ENCODE assay signal across 13 cellular contexts in genomic region chr15:39602143-39602542, GRCh38. TPM values are rescaled to one million over a fixed set of nuclear protein-coding genes. Genes with fewer than 3 reads are reported as not detected.
DNase-seq lines count a peak whose midpoint lies in the region; ATAC-seq, FAIRE-seq and TF ChIP-seq lines count a peak whose summit lies in the region.
"Had no signal": no experiment of that assay in that cellular context is flagged by ENCODE, and none has a peak within 500 bp of the region (broad histone marks: within the 10 kb centered on the region; RNA-seq: fewer than 3 reads in every experiment).

No MANE protein-coding gene starts in this region.

- H3K36me3 ChIP-seq in HepG2 (replicated peaks in 1 of 2; ENCODE audit: control insufficient read depth in 1 of 2, insufficient read depth in 2 of 2, low read length in 2 of 2) (no peaks in the 10 kb centered on the region), right lobe of liver (no peaks in the 10 kb centered on the region)
- H3K36me3 ChIP-seq: HAP-1 had no signal

- TF ChIP-seq RAD21 in HepG2 (CRISPR knock-in tag; IDR thresholded peaks at IDR 0.05): no peak

- DNase-seq in HepG2 (ENCODE audit: low spot score) (peak; percentile 40), right lobe of liver (no peak), RPMI7951 (ENCODE audit: low read depth) (peak; percentile 14), foreskin fibroblast (no peak), activated gamma-delta T cell (lab: John Stamatoyannopoulos, UW) (no peak), NCI-H1417 (lab: John Stamatoyannopoulos, UW) (no peak), ureter (ENCODE audit: low spot score) (no peak)
- no peak for DNase-seq in activated T-cell treated with anti-CD3 and anti-CD28 coated beads, Interleukin-2, amount 50 U/mL, for 48 hours
- DNase-seq: activated B cell treated with CpG ODN at 0.5 μM for 24 hours; left ventricle myocardium superior; naive thymus-derived CD4-positive, alpha-beta T cell; NCI-H1436 treated with DMSO at 0.1 percent for 48 hours had no signal

- TF ChIP-seq CTCF in HepG2 (CRISPR knock-in tag; IDR thresholded peaks at IDR 0.05) (peak; percentile 65), right lobe of liver (IDR thresholded peaks at IDR 0.05) (no peak), foreskin fibroblast (IDR thresholded peaks at IDR 0.05; ENCODE audit: low read depth, low read length) (peak; percentile 2)

- H2AFZ ChIP-seq in HepG2 (ENCODE audit: low read length): no peak overlapping the region

- no peak for TF ChIP-seq POLR2A in HepG2 (IDR thresholded peaks at IDR 0.05; ENCODE audit: insufficient read depth in 1 of 2, low read depth in 2 of 2, low read length in 2 of 2)
- no peak for TF ChIP-seq POLR2A in right lobe of liver (IDR thresholded peaks at IDR 0.05)

- WGBS in HepG2 (ENCODE audit: low lambda C conversion rate): 12% methylated on average over 5 of the region's 5 CpGs
- WGBS in right lobe of liver (ENCODE audit: insufficient coverage, low coverage, low lambda C conversion rate, missing lambda C conversion rate): 84% methylated on average over 5 of the region's 5 CpGs

- no peak for TF ChIP-seq EP300 in HepG2 (IDR thresholded peaks at IDR 0.05; ENCODE audit: low read depth in 2 of 2, low read length in 2 of 2)
- no peak for TF ChIP-seq EP300 in HepG2 (CRISPR knock-in tag; IDR thresholded peaks at IDR 0.05; ENCODE audit: borderline replicate concordance)

- H3K79me2 ChIP-seq in HepG2 (ENCODE audit: insufficient read depth, low read length): no peaks in the 10 kb centered on the region

- H3K27me3 ChIP-seq in HepG2 (ENCODE audit: control insufficient read depth in 1 of 2, insufficient read depth in 2 of 2, low read length in 2 of 2) (peaks cover 1 to 5% of the 10 kb centered on the region in 2 experiments; a peak in 2 of 5 replicates), right lobe of liver (no peaks in the 10 kb centered on the region)

- in situ Hi-C loops in HepG2 (cut with HindIII; ENCODE audit: extremely low pct_ligation_motif_present, low pct_unique_long_range_greater_than_20kb): loop anchor here (10.0 kb wide), 1 partner anchor 163 kb away; no protein-coding TSS in a partner anchor

- intact Hi-C loops in HepG2 (cut with micrococcal nuclease; ENCODE audit: unreplicated experiment): loop anchor here (1.0 kb wide), 1 partner anchor 155 kb away; no protein-coding TSS in a partner anchor
- intact Hi-C loops in right lobe of liver (cut with DNase I): no loop called here

- no peaks in the 10 kb centered on the region for H3K9me3 ChIP-seq in HepG2 (ENCODE audit: low read length)
- H3K9me3 ChIP-seq in right lobe of liver: no peaks in the 10 kb centered on the region
- H3K9me3 ChIP-seq: HAP-1 had no signal

- no peak overlapping the region for H3K4me2 ChIP-seq in HepG2 (ENCODE audit: low read depth, low read length)

- H3K4me1 ChIP-seq in HepG2 (ENCODE audit: insufficient read depth, low read length) (no peaks in the 10 kb centered on the region), right lobe of liver (no peaks in the 10 kb centered on the region)

- BruUV-seq in HepG2 (replicated peaks; lab: Mats Ljungman, UMichigan): no TSS peak

- H3K9ac ChIP-seq in HepG2 (ENCODE audit: insufficient read depth, low read depth, low read length): no peak overlapping the region

- no peaks in the 10 kb centered on the region for H4K20me1 ChIP-seq in HepG2 (ENCODE audit: insufficient read depth, low read length)

- no peak overlapping the region for H3K27ac ChIP-seq in HepG2 (ENCODE audit: extremely low read length, insufficient read depth, low read length)
- H3K27ac ChIP-seq in right lobe of liver: no peak overlapping the region

- FAIRE-seq in HepG2 (lab: Jason Lieb, UNC): peak; percentile 56

- ATAC-seq in HepG2 (peak; percentile 83), right lobe of liver (no peak)
- ATAC-seq: left ventricle myocardium superior; naive thymus-derived CD4-positive, alpha-beta T cell had no signal

- POLR2A ChIA-PET in HepG2 (lab: Yijun Ruan, JAX): no interaction called here

- CTCF ChIA-PET in HepG2 (lab: Yijun Ruan, JAX; ENCODE audit: low intra/inter-chr PET ratio, low total read pairs): interaction anchor here (1.6 kb wide), 1 partner anchor 155 kb away, joined by 5 read pairs; no protein-coding TSS in a partner anchor

- H3K4me3 ChIP-seq in HepG2 (replicated peaks in 1 of 3; ENCODE audit: insufficient read depth in 1 of 3, low read depth in 2 of 3, low read length in 3 of 3): no peak overlapping the region
- no peak overlapping the region for H3K4me3 ChIP-seq in right lobe of liver
- no peak overlapping the region for H3K4me3 ChIP-seq in foreskin fibroblast (ENCODE audit: low read depth in 1 of 2, low read length in 2 of 2)
- H3K4me3 ChIP-seq: HAP-1 had no signal

TF ChIP-seq in HepG2, 621 proteins besides CTCF, POLR2A, EP300 and RAD21 (continues in another document):
- TF ChIP-seq HMGXB3 (CRISPR knock-in tag; IDR thresholded peaks at IDR 0.05; ENCODE audit: borderline replicate concordance): no peak
- no peak for TF ChIP-seq NCOA1 (CRISPR knock-in tag; IDR thresholded peaks at IDR 0.05)
- no peak for TF ChIP-seq ZFP41 (CRISPR knock-in tag; IDR thresholded peaks at IDR 0.05; ENCODE audit: borderline replicate concordance)
- no peak for TF ChIP-seq ZBTB2 (CRISPR knock-in tag; IDR thresholded peaks at IDR 0.05; ENCODE audit: low read depth)
- TF ChIP-seq ZNF761 (CRISPR knock-in tag; conservative IDR thresholded peaks at IDR 0.05): no peak

RNA-seq across cellular contexts. Expression of gene THBS1, which starts 21.3 kb away (rescaled TPM):
- total RNA-seq in HepG2 (2016; rRNA removed; fragmentation: Illumina TruSeq; extraction: Trizol) (35.6 and 67.1 TPM in 2 replicates), right lobe of liver (100 to 1,000 TPM in 1 of 6 experiments, 10 to 100 TPM in 5; 10.7 to 253 (median 64.6) TPM), ureter (154 TPM)
- total RNA-seq in HepG2 (2016; cell fraction: cytosol; rRNA removed; fragmentation: Illumina TruSeq; extraction: Trizol; ENCODE audit: low read depth): 10.4 and 13.6 TPM in 2 replicates
- total RNA-seq in HepG2 (2016; cell fraction: insoluble cytoplasmic fraction; rRNA removed; fragmentation: Illumina TruSeq; extraction: Trizol): 31.2 and 67.2 TPM in 2 replicates
- total RNA-seq in HepG2 (2016; cell fraction: membrane; rRNA removed; fragmentation: Illumina TruSeq; extraction: Trizol): 12.7 and 15.5 TPM in 2 replicates
- 154 and 191 TPM in 2 replicates for total RNA-seq in HepG2 (2016; cell fraction: nucleus; rRNA removed; fragmentation: Illumina TruSeq; extraction: Trizol)
- polyA plus RNA-seq in HepG2 (2011; rRNA removed): 54.7 and 64.6 TPM in 2 replicates
- 18.4 and 18.6 TPM in 2 replicates for polyA plus RNA-seq in HepG2 (2011; cell fraction: cytosol; rRNA removed)
- polyA plus RNA-seq in HepG2 (2011; cell fraction: nucleus; rRNA removed): 258 and 353 TPM in 2 replicates
- polyA plus RNA-seq in HepG2 (2012): 14.5 and 32.8 TPM in 2 replicates
- polyA plus RNA-seq in HepG2 (2016; cell fraction: cytosol; fragmentation: Illumina TruSeq; extraction: Trizol; ENCODE audit: low read depth): 1.0 and 1.3 TPM in 2 replicates
- 13.5 and 17.7 TPM in 2 replicates for polyA plus RNA-seq in HepG2 (2016; cell fraction: insoluble cytoplasmic fraction; fragmentation: Illumina TruSeq; extraction: Trizol; ENCODE audit: low read depth)
- 1.9 and 2.6 TPM in 2 replicates for polyA plus RNA-seq in HepG2 (2016; cell fraction: membrane; fragmentation: Illumina TruSeq; extraction: Trizol; ENCODE audit: low read depth)
- polyA plus RNA-seq in HepG2 (2016; cell fraction: nucleus; fragmentation: Illumina TruSeq; extraction: Trizol; ENCODE audit: insufficient read depth, low read depth): 147 and 163 TPM in 2 replicates
- polyA minus RNA-seq in HepG2 (2011; rRNA and poly(A)+ RNA removed; ENCODE audit: low replicate concordance): 15.2 and 310 TPM in 2 replicates
- 142 and 165 TPM in 2 replicates for polyA minus RNA-seq in HepG2 (2011; cell fraction: cytosol; rRNA and poly(A)+ RNA removed)
- 395 and 466 TPM in 2 replicates for polyA minus RNA-seq in HepG2 (2011; cell fraction: nucleus; rRNA and poly(A)+ RNA removed)
- total RNA-seq in RPMI7951 (2014; rRNA removed; shearing (Covaris generic)): 593 and 598 TPM in 2 replicates
- polyA plus RNA-seq: naive thymus-derived CD4-positive, alpha-beta T cell had no signal

Comparison
In these comparisons a context has a peak if more than half of its experiments do, and no peak if none do; other contexts are left out.
1. DNase-seq: peak in HepG2 (single experiment) and RPMI7951 (single experiment); none in right lobe of liver (0 of 3), foreskin fibroblast (0 of 2), activated T-cell treated with anti-CD3 and anti-CD28 coated beads, Interleukin-2, amount 50 U/mL, for 48 hours (0 of 2), activated gamma-delta T cell (single experiment), NCI-H1417 (0 of 3) and ureter (single experiment).
2. CTCF ChIP-seq: peak in HepG2 (single experiment) and foreskin fibroblast (single experiment); none in right lobe of liver (0 of 4).